24 cellular contexts compared by ENCODE assay signal in the genomic region with DNA sequence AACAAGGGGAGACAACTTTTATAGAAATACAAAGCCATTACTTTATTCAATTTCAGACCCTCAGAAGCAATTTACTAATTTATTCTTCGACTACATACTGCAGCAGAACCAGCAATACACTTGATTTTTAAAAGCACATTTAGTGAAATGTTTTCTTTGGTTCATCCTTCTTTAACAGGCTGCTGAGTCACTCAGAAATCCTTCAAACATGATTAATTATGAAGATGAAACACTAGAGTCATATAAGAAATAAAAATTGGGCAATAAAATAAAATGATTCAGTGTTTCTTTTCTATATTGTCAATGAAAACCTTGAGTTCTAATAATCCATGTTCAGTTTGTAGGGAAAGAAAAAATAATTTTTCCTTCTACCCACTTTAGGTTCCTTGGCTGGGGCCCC. TPM values are rescaled to one million over a fixed set of nuclear protein-coding genes. Genes with fewer than 3 reads are reported as not detected.
A peak's percentile ranks its signal among the peaks of the same experiment; 100 is the strongest.
DNase-seq lines count a peak whose midpoint lies in the region; ATAC-seq and TF ChIP-seq lines count a peak whose summit lies in the region.
"Had no signal": no experiment of that assay in that cellular context is flagged by ENCODE, and none has a peak within 500 bp of the region (broad histone marks: within the 10 kb centered on the region; RNA-seq: fewer than 3 reads in every experiment).

No MANE protein-coding gene starts in this region.

- dilution Hi-C loops in IMR-90 (cut with HindIII; ENCODE audit: low sequenced_read_pairs, unreplicated experiment): no loop called here

- H3K9me1 ChIP-seq in IMR-90 (ENCODE audit: insufficient read depth, low read length): no peaks in the 10 kb centered on the region

- H2BK20ac ChIP-seq in IMR-90 (ENCODE audit: low read depth, low read length): no peak overlapping the region

- no TSS peak for BruUV-seq in IMR-90 (replicated peaks; lab: Mats Ljungman, UMichigan)

- ATAC-seq in IMR-90 (ENCODE audit: low read depth) (no peak), naive B cell (ENCODE audit: low read depth in 2 of 2) (no peak)
- ATAC-seq: activated CD8-positive, alpha-beta T cell treated with anti-CD3 and anti-CD28 coated beads for 36 hours; naive thymus-derived CD8-positive, alpha-beta T cell had no signal

- H3K27ac ChIP-seq in IMR-90 (ENCODE audit: insufficient read depth, low read length) (no peak overlapping the region), adrenal gland (peak overlapping the region in 4 of 5 donors; percentile 26 to 64 (median 38))
- H3K27ac ChIP-seq: BLaER1 treated with 17β-estradiol and CSF1 and Interleukin-3, amounts not matched to agents 10 nM and 100 nM; colonic mucosa; KMS-11; parathyroid adenoma; testis had no signal

- H2BK15ac ChIP-seq in IMR-90 (ENCODE audit: low read depth, low read length): no peak overlapping the region

- TF ChIP-seq RAD21 in IMR-90 (IDR thresholded peaks at IDR 0.05; ENCODE audit: low read length): no peak

- H3K9me3 ChIP-seq in IMR-90 (ENCODE audit: control insufficient read depth, insufficient read depth, low read length) (no peaks in the 10 kb centered on the region), adrenal gland (replicated peaks in 1 of 3) (no peaks in the 10 kb centered on the region)
- H3K9me3 ChIP-seq: BLaER1 treated with 17β-estradiol and CSF1 and Interleukin-3, amounts not matched to agents 10 nM and 100 nM; colonic mucosa; testis had no signal

- H3K27ac Mint-ChIP-seq in CD14-positive monocyte (peak overlapping the region in 5 of 7 donors; percentile 67 to 94 (median 79)), naive B cell (peak overlapping the region in 4 of 6 donors; percentile 26 to 83 (median 74))

- no peak overlapping the region for H4K8ac ChIP-seq in IMR-90 (ENCODE audit: low read depth in 2 of 2, low read length in 2 of 2)

- CTCF ChIA-PET in IMR-90 (lab: Yijun Ruan, JAX): interaction anchor here (0.6 kb wide), 1 partner anchor 243 kb away, joined by 3 read pairs; no protein-coding TSS in a partner anchor

- H3K36me3 ChIP-seq in IMR-90 (ENCODE audit: control insufficient read depth, insufficient read depth, low read length) (peaks cover 3% of the 10 kb centered on the region), adrenal gland (replicated peaks in 1 of 2) (no peaks in the 10 kb centered on the region)
- H3K36me3 ChIP-seq: colonic mucosa had no signal

- H2AK9ac ChIP-seq in IMR-90 (replicated peaks; ENCODE audit: low read depth, low read length, poor library complexity): no peak overlapping the region

- no peak overlapping the region for H3K4ac ChIP-seq in IMR-90 (ENCODE audit: low read depth, low read length)

- H3K9me3 Mint-ChIP-seq in CD14-positive monocyte (no peaks in the 10 kb centered on the region), naive B cell (no peaks in the 10 kb centered on the region)
- H3K9me3 Mint-ChIP-seq: activated CD8-positive, alpha-beta T cell treated with anti-CD3 and anti-CD28 coated beads for 36 hours; naive thymus-derived CD8-positive, alpha-beta T cell had no signal

- H3K23ac ChIP-seq in IMR-90 (ENCODE audit: low read depth, low read length): no peak overlapping the region

- no peak overlapping the region for H3K4me3 Mint-ChIP-seq in CD14-positive monocyte
- no peak overlapping the region for H3K4me3 Mint-ChIP-seq in naive B cell
- H3K4me3 Mint-ChIP-seq: activated CD8-positive, alpha-beta T cell treated with anti-CD3 and anti-CD28 coated beads for 36 hours; naive thymus-derived CD8-positive, alpha-beta T cell had no signal

- H3K4me1 Mint-ChIP-seq in CD14-positive monocyte (peaks cover 41% of the 10 kb centered on the region), naive B cell (peaks cover 13 to 22% (median 17%) of the 10 kb centered on the region in 3 donors)

- H3K14ac ChIP-seq in IMR-90 (replicated peaks; ENCODE audit: low read depth, low read length): no peak overlapping the region

- in situ Hi-C loops in IMR-90 (cut with MboI; ENCODE audit: low sequenced_read_pairs): no loop called here

- H2BK5ac ChIP-seq in IMR-90 (ENCODE audit: low read depth, low read length, poor library complexity, severe bottlenecking): no peak overlapping the region

- H4K91ac ChIP-seq in IMR-90 (ENCODE audit: insufficient read depth, low read depth, low read length): no peak overlapping the region

- H2AFZ ChIP-seq in IMR-90 (replicated peaks; ENCODE audit: low read length, poor library complexity): no peak overlapping the region
- H2AFZ ChIP-seq: parathyroid adenoma had no signal

- no peak overlapping the region for H3K9ac ChIP-seq in IMR-90 (ENCODE audit: low read depth, low read length)
- H3K9ac ChIP-seq: BLaER1 treated with 17β-estradiol and CSF1 and Interleukin-3, amounts not matched to agents 10 nM and 100 nM; KMS-11; parathyroid adenoma had no signal

- DNase-seq in CD14-positive monocyte (ENCODE audit: low spot score): no peak
- peak; percentile 49 for DNase-seq in IMR-90
- no peak for DNase-seq in adrenal gland
- no peak for DNase-seq in naive B cell
- no peak for DNase-seq in SHP77 (lab: John Stamatoyannopoulos, UW)
- DNase-seq in amygdala (lab: John Stamatoyannopoulos, UW): no peak
- DNase-seq in dermis blood vessel endothelial cell: no peak
- DNase-seq: activated CD8-positive, alpha-beta T cell treated with anti-CD3 and anti-CD28 coated beads for 36 hours; colonic mucosa; erythroblast; head of caudate nucleus; naive thymus-derived CD8-positive, alpha-beta T cell; NCI-H1105; NCI-H526 treated with DMSO at 0.1 percent for 48 hours; OCI-M1; stimulated activated CD4-positive, alpha-beta T cell treated with anti-CD3 and anti-CD28 coated beads, Interleukin-4, amount 100 ng/mL, for 1 hour; SW 1271; testis had no signal

- H3K4me1 ChIP-seq in IMR-90 (ENCODE audit: control insufficient read depth, insufficient read depth, low read length) (peaks cover 6% of the 10 kb centered on the region), adrenal gland (replicated peaks in 1 of 2) (peaks cover 0 to 11% of the 10 kb centered on the region in 2 donors)
- H3K4me1 ChIP-seq: colonic mucosa, parathyroid adenoma, testis had no signal

- H3K27me3 Mint-ChIP-seq in CD14-positive monocyte (ENCODE audit: low read depth in 3 of 3) (no peaks in the 10 kb centered on the region), naive B cell (no peaks in the 10 kb centered on the region)
- H3K27me3 Mint-ChIP-seq: activated CD8-positive, alpha-beta T cell treated with anti-CD3 and anti-CD28 coated beads for 36 hours; naive thymus-derived CD8-positive, alpha-beta T cell had no signal

- H2BK120ac ChIP-seq in IMR-90 (ENCODE audit: low read depth, low read length): no peak overlapping the region

- no CpG with 5 or more reads among the region's 1 CpG for WGBS in IMR-90 (ENCODE audit: extremely low coverage in 2 of 2, insufficient read length in 1 of 2), 2 experiments
- WGBS in adrenal gland, 4 donors: 46 to 51% (median 48%) methylated on average over 1 of the region's 1 CpG

- peaks cover 50 to 55% of the 10 kb centered on the region in 2 donors for H3K36me3 Mint-ChIP-seq in CD14-positive monocyte
- peaks cover 26 to 32% of the 10 kb centered on the region in 2 donors for H3K36me3 Mint-ChIP-seq in naive B cell

- no peak overlapping the region for H3K56ac ChIP-seq in IMR-90 (ENCODE audit: extremely low read depth, insufficient read depth, low read length)

- no peaks in the 10 kb centered on the region for H4K20me1 ChIP-seq in IMR-90 (ENCODE audit: insufficient read depth, low read length)
- H4K20me1 ChIP-seq: BLaER1 treated with 17β-estradiol and CSF1 and Interleukin-3, amounts not matched to agents 10 nM and 100 nM had no signal

- H4K5ac ChIP-seq in IMR-90 (ENCODE audit: low read depth, low read length): no peak overlapping the region

- no peak overlapping the region for H2AK5ac ChIP-seq in IMR-90 (ENCODE audit: low read depth, low read length)

- intact Hi-C loops in CD14-positive monocyte (cut with micrococcal nuclease) (loop anchor here in 1 of 2 donors (5.0 kb wide), 2 partner anchors 41 to 61 kb away; a partner anchor contains a TSS), IMR-90 (cut with micrococcal nuclease) (no loop called here), adrenal gland (cut with DNase I) (no loop called here)

- TF ChIP-seq POLR2A in IMR-90 (IDR thresholded peaks at IDR 0.05; ENCODE audit: low read depth, low read length): no peak
- no peak for TF ChIP-seq POLR2A in adrenal gland (IDR thresholded peaks at IDR 0.05)

- POLR2A ChIA-PET in IMR-90 (lab: Charles Lee; ENCODE audit: unreplicated experiment): no interaction called here

- H3K4me2 ChIP-seq in IMR-90 (ENCODE audit: low read depth, low read length): no peak overlapping the region
- H3K4me2 ChIP-seq: BLaER1 treated with 17β-estradiol and CSF1 and Interleukin-3, amounts not matched to agents 10 nM and 100 nM; KMS-11 had no signal

- no peaks in the 10 kb centered on the region for H3K27me3 ChIP-seq in IMR-90 (ENCODE audit: control insufficient read depth, insufficient read depth, low read length)
- H3K27me3 ChIP-seq in adrenal gland: no peaks in the 10 kb centered on the region
- H3K27me3 ChIP-seq: BLaER1 treated with 17β-estradiol and CSF1 and Interleukin-3, amounts not matched to agents 10 nM and 100 nM; colonic mucosa; testis had no signal

- H3K79me1 ChIP-seq in IMR-90 (ENCODE audit: low read depth in 1 of 2, low read length in 2 of 2): no peaks in the 10 kb centered on the region

- H3K4me3 ChIP-seq in IMR-90 (ENCODE audit: insufficient read depth, low read depth, low read length) (no peak overlapping the region), adrenal gland (no peak overlapping the region)
- H3K4me3 ChIP-seq: BLaER1 treated with 17β-estradiol and CSF1 and Interleukin-3, amounts not matched to agents 10 nM and 100 nM; colonic mucosa; lung; testis had no signal

- TF ChIP-seq CTCF in CD14-positive monocyte (IDR thresholded peaks at IDR 0.05) (no peak), IMR-90 (conservative IDR thresholded peaks at IDR 0.05; ENCODE audit: low read depth, low read length) (no peak), adrenal gland (IDR thresholded peaks at IDR 0.05) (no peak)

- no peak overlapping the region for H3K18ac ChIP-seq in IMR-90 (ENCODE audit: low read depth, low read length)

RNA-seq across cellular contexts. Expression of a gene that starts 47.0 kb away (rescaled TPM):
- polyA plus RNA-seq in CD14-positive monocyte (1 to 10 TPM; 3.4 TPM), IMR-90 (2012; rRNA removed) (5.3 and 5.6 TPM in 2 replicates), adrenal gland (1 to 10 TPM; 1.0 to 3.0 (median 1.0) TPM), naive B cell (ENCODE audit: low read depth in 6 of 6) (10 to 100 TPM in 5 of 6 donors, 1 to 10 TPM in 1; 6.5 to 17.3 (median 15.5) TPM)
- total RNA-seq in IMR-90 (2012; rRNA removed) (25.6 and 34.2 TPM in 2 replicates), adrenal gland (1 to 10 TPM in 7 of 8 donors, under 1 TPM in 1; 0.30 to 7.3 (median 4.1) TPM), dermis blood vessel endothelial cell (13.1 and 22.0 TPM in 2 replicates)
- 1.6 and 2.2 TPM in 2 replicates for polyA plus RNA-seq in IMR-90 (2012; cell fraction: cytosol; rRNA removed)
- polyA plus RNA-seq in IMR-90 (2012; cell fraction: nucleus; rRNA removed; ENCODE audit: low replicate concordance): 2.4 and 9.2 TPM in 2 replicates

RNA-seq across cellular contexts. Expression of a gene that starts 47.0 kb away (rescaled TPM):
- 10 to 100 TPM; 55.2 to 56.1 TPM for polyA plus RNA-seq in CD14-positive monocyte
- total RNA-seq in IMR-90 (2012; rRNA removed): 21.1 and 21.9 TPM in 2 replicates
- polyA plus RNA-seq in IMR-90 (2012; rRNA removed): 11.0 and 16.4 TPM in 2 replicates
- 5.4 and 9.5 TPM in 2 replicates for polyA plus RNA-seq in IMR-90 (2012; cell fraction: cytosol; rRNA removed)
- 3.1 and 11.8 TPM in 2 replicates for polyA plus RNA-seq in IMR-90 (2012; cell fraction: nucleus; rRNA removed; ENCODE audit: low replicate concordance)
- total RNA-seq in adrenal gland: 10 to 100 TPM in 4 of 8 donors, 1 to 10 TPM in 4; 5.9 to 17.3 (median 11.5) TPM
- polyA plus RNA-seq in adrenal gland: 1 to 10 TPM; 4.1 to 9.5 (median 6.8) TPM
- 100 to 1,000 TPM; 137 to 271 (median 167) TPM for polyA plus RNA-seq in naive B cell (ENCODE audit: low read depth in 6 of 6)
- 27.0 and 32.3 TPM in 2 replicates for total RNA-seq in dermis blood vessel endothelial cell

RNA-seq across cellular contexts. Expression of a gene that starts 58.9 kb away (rescaled TPM):
- polyA plus RNA-seq in CD14-positive monocyte (not detected), IMR-90 (2012; rRNA removed) (not detected in 2 replicates), adrenal gland (under 1 TPM in 1 of 3 donors, not detected in 2; 0.24 TPM), naive B cell (ENCODE audit: low read depth in 6 of 6) (under 1 TPM in 2 of 6 donors, not detected in 4; 0.14 to 0.41 TPM)
- total RNA-seq in IMR-90 (2012; rRNA removed) (not detected in 2 replicates), adrenal gland (under 1 TPM in 2 of 8 donors, not detected in 6; 0.11 to 0.13 TPM), dermis blood vessel endothelial cell (0.17 TPM in 1 of 2 replicates, not detected in the other)
- not detected in 2 replicates for polyA plus RNA-seq in IMR-90 (2012; cell fraction: cytosol; rRNA removed)
- polyA plus RNA-seq in IMR-90 (2012; cell fraction: nucleus; rRNA removed; ENCODE audit: low replicate concordance): not detected in 2 replicates
- total RNA-seq: activated CD8-positive, alpha-beta T cell treated with anti-CD3 and anti-CD28 coated beads for 36 hours; colonic mucosa; H1; lung; skeletal muscle tissue had no signal
- polyA plus RNA-seq: lung had no signal
